Comparison of ENCODE assay signal across 1 cellular context in the genomic region with DNA sequence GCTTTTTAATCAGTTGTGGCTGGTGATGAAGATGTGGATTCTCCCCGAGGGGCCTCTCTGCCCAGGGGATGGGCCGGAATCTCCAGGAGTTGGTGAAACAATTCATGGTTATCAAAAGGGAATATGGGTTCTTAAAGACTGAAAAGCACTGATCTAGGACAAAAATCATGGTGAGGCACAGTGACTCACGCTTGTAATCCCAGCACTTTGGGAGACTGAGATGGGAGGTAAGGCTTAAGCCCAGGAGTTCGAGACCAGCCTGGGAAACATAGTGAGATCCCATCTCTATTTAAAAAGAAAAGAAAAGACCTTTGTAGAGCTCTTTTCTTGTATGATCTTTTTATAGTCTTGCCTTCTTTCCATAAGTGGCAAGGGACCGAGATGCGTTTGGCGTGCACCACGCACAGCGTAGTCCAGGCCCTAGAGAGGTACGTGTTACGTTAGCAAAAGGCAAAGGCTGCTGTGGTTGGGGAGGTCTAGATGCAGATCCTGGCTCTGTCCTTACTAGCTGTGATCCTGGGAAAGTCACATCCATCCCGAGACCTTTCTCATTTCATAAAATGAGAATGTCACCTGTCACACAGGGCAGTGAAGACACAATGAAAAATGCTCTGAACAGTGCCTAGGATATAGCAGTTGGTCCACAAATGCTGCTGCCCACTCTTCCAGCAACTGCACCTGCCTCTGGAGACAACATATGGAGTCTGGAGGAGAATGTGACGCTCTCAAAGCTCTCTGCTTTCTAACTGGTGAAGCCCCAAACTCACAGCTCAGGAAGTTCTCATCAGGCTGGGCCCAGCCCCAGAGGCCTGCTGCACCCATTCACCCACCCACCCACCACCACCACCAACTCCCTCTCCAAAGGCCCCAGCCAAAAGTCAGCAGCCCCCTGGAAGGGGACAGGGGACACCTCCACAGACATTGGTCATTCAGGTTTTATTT.
TF ChIP-seq lines count a peak whose summit lies in the region.

No MANE protein-coding gene starts in this region.

TF ChIP-seq in K562, 482 proteins besides CTCF, POLR2A, EP300 and RAD21:
- peak; percentile 80 for TF ChIP-seq FOSL1 (tag; conservative IDR thresholded peaks at IDR 0.05)
- TF ChIP-seq NCOA1 (IDR thresholded peaks at IDR 0.05; ENCODE audit: low read depth): no peak
- no peak for TF ChIP-seq ZNF212 (CRISPR knock-in tag; IDR thresholded peaks at IDR 0.05)
- 0 out of 2 replicates have a peak, but pooled peaks have one; percentile 12 for TF ChIP-seq JUND (IDR thresholded peaks at IDR 0.05; ENCODE audit: borderline replicate concordance, low read depth, low read length)
- no peak for TF ChIP-seq JUND (tag; IDR thresholded peaks at IDR 0.05; ENCODE audit: borderline replicate concordance, low read depth, low read length)
TF ChIP-seq in K562: peak in this region for 2.
